In the genomic region with DNA sequence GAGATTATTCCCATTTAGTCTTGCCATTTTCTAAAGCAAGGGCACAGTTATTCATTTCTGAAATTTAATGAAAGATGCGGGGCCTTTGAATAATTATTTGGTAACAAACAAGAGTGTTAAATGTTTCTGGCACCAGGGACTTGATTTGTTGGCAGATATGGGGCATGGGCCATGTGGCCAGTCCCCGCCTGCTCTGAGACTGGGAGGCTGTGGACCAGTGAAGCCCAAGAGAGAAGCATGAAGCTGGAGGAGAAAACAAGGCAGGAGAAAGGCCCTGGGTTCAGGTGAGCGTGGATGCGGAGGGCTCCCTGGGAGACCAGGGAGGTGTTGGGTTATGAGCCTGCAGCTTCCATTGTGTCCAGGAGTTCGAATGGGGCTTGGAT, we compare ENCODE assay signal across 28 cellular contexts.
"Had no signal": no experiment of that assay in that cellular context is flagged by ENCODE, and none has a peak within 500 bp of the region (broad histone marks: within the 10 kb centered on the region; RNA-seq: fewer than 3 reads in every experiment).

No MANE protein-coding gene starts in this region.

- H3K4me2 ChIP-seq: neural progenitor cell, smooth muscle cell had no signal

- H3K27ac ChIP-seq: esophagus squamous epithelium, heart right ventricle, left lung, neural progenitor cell, parathyroid adenoma, suprapubic skin, transverse colon had no signal

- H3K4me1 Mint-ChIP-seq: naive thymus-derived CD4-positive, alpha-beta T cell; stimulated activated naive CD8-positive, alpha-beta T cell treated with anti-CD3 and anti-CD28 coated beads, Interleukin-15, amount 100 ng/mL, for 72 hours had no signal

- H3K9ac ChIP-seq: neural progenitor cell, parathyroid adenoma had no signal

- H3K27me3 ChIP-seq: neural progenitor cell, transverse colon had no signal

- H3K36me3 Mint-ChIP-seq: naive thymus-derived CD4-positive, alpha-beta T cell; neural progenitor cell had no signal

- ATAC-seq: heart right ventricle; left cardiac atrium; left lung; naive thymus-derived CD4-positive, alpha-beta T cell; sciatic nerve; stimulated activated naive CD8-positive, alpha-beta T cell treated with anti-CD3 and anti-CD28 coated beads, Interleukin-15, amount 100 ng/mL, for 72 hours had no signal

- H3K4me1 ChIP-seq: left lung, parathyroid adenoma, suprapubic skin, transverse colon had no signal

- H3K27ac Mint-ChIP-seq: naive thymus-derived CD4-positive, alpha-beta T cell; nephron; neural progenitor cell; progenitor cell of endocrine pancreas had no signal

- H3K4me3 ChIP-seq: dorsolateral prefrontal cortex, esophagus squamous epithelium, heart right ventricle, left lung, neural progenitor cell, smooth muscle cell, suprapubic skin, transverse colon had no signal

- DNase-seq: effector CD8-positive, alpha-beta T cell; erythroblast; esophagus squamous epithelium; foreskin melanocyte; glutamatergic neuron; heart right ventricle; hypothalamus; kidney; left cardiac atrium; left lung; mesenchymal stem cell; midbrain; naive thymus-derived CD4-positive, alpha-beta T cell; stimulated activated CD4-positive, alpha-beta T cell treated with anti-CD3 and anti-CD28 coated beads, Interleukin-12 subunit alpha, Interleukin-12 subunit beta, amount 100 ng/mL, for 4 hours; stimulated activated CD4-positive, alpha-beta T cell treated with anti-CD3 and anti-CD28 coated beads, Interleukin-1b, Interleukin-23, amount 100 ng/mL, for 48 hours; stimulated activated CD4-positive, alpha-beta T cell treated with anti-CD3 and anti-CD28 coated beads, Interleukin-4, amount 100 ng/mL, for 1 hour; stimulated activated CD8-positive, alpha-beta memory T cell treated with anti-CD3 and anti-CD28 coated beads, Interleukin-4, amount 100 ng/mL, for 48 hours; stimulated activated naive CD4-positive, alpha-beta T cell; stimulated activated naive CD8-positive, alpha-beta T cell treated with anti-CD3 and anti-CD28 coated beads, Interleukin-15, amount 100 ng/mL, for 72 hours; transverse colon had no signal

- H3K9me3 ChIP-seq: esophagus squamous epithelium, heart right ventricle, left lung, suprapubic skin, transverse colon had no signal

- H2AFZ ChIP-seq: neural progenitor cell, parathyroid adenoma had no signal

- H3K4me3 Mint-ChIP-seq: naive thymus-derived CD4-positive, alpha-beta T cell; nephron; neural progenitor cell; stimulated activated naive CD8-positive, alpha-beta T cell treated with anti-CD3 and anti-CD28 coated beads, Interleukin-15, amount 100 ng/mL, for 72 hours had no signal

- H3K9me3 Mint-ChIP-seq: neural progenitor cell; stimulated activated naive CD8-positive, alpha-beta T cell treated with anti-CD3 and anti-CD28 coated beads, Interleukin-15, amount 100 ng/mL, for 72 hours had no signal

- H3K36me3 ChIP-seq: esophagus squamous epithelium, heart right ventricle, left lung, neural progenitor cell, suprapubic skin, transverse colon had no signal

- H3K79me2 ChIP-seq: parathyroid adenoma had no signal
